In genomic region chr10:64080071-64080470, GRCh38 we compare ENCODE assay signal across 28 cellular contexts.
"Had no signal": no experiment of that assay in that cellular context is flagged by ENCODE, and none has a peak within 500 bp of the region (broad histone marks: within the 10 kb centered on the region; RNA-seq: fewer than 3 reads in every experiment).

No MANE protein-coding gene starts in this region.

- H3K4me1 ChIP-seq: esophagus squamous epithelium, gastrocnemius medialis, heart right ventricle, left lung, lower lobe of right lung had no signal

- H3K27me3 ChIP-seq: heart right ventricle, left lung had no signal

- H3K27ac Mint-ChIP-seq: dendritic cell treated with granulocyte-macrophage colony-stimulating factor and Interleukin-4, amounts not matched to agents 40 ng/mL and 50 ng/mL, for 4 days; effector memory CD8-positive, alpha-beta T cell; endodermal cell; mesothelial cell of epicardium; naive B cell; naive thymus-derived CD8-positive, alpha-beta T cell had no signal

- H3K27me3 Mint-ChIP-seq: dendritic cell treated with granulocyte-macrophage colony-stimulating factor and Interleukin-4, amounts not matched to agents 40 ng/mL and 50 ng/mL, for 4 days had no signal

- H3K4me1 Mint-ChIP-seq: endodermal cell; mesothelial cell of epicardium; naive B cell; naive thymus-derived CD8-positive, alpha-beta T cell had no signal

- ATAC-seq: effector memory CD8-positive, alpha-beta T cell; esophagus mucosa; gastrocnemius medialis; heart right ventricle; left cardiac atrium; left lung; left ventricle myocardium superior; lower lobe of right lung; naive thymus-derived CD8-positive, alpha-beta T cell had no signal

- H3K4me3 ChIP-seq: esophagus squamous epithelium, gastrocnemius medialis, heart right ventricle, left lung, lower lobe of right lung, mucosa of descending colon had no signal

- H3K9me3 Mint-ChIP-seq: dendritic cell treated with granulocyte-macrophage colony-stimulating factor and Interleukin-4, amounts not matched to agents 40 ng/mL and 50 ng/mL, for 4 days; effector memory CD8-positive, alpha-beta T cell; endodermal cell; mesothelial cell of epicardium; naive B cell; naive thymus-derived CD8-positive, alpha-beta T cell had no signal

- FAIRE-seq: endometrium, islet of Langerhans, keratinocyte had no signal

- H3K36me3 Mint-ChIP-seq: mesothelial cell of epicardium; naive B cell; naive thymus-derived CD8-positive, alpha-beta T cell had no signal

- DNase-seq: cortex of kidney; effector CD8-positive, alpha-beta T cell; effector memory CD8-positive, alpha-beta T cell; endodermal cell; erythroblast; esophagus squamous epithelium; foreskin fibroblast; foreskin melanocyte; gastrocnemius medialis; glutamatergic neuron; head of caudate nucleus; heart right ventricle; hippocampal formation; left cardiac atrium; left lung; left ventricle myocardium superior; lower lobe of right lung; mesenchymal stem cell; mucosa of descending colon; naive B cell; naive thymus-derived CD8-positive, alpha-beta T cell had no signal

- H3K9me3 ChIP-seq: esophagus squamous epithelium, gastrocnemius medialis, heart right ventricle, left lung, lower lobe of right lung, mucosa of descending colon had no signal

- H3K27ac ChIP-seq: epithelial cell of prostate, esophagus squamous epithelium, gastrocnemius medialis, heart right ventricle, left lung, lower lobe of right lung had no signal

- H3K36me3 ChIP-seq: esophagus squamous epithelium, gastrocnemius medialis, heart right ventricle, left lung, lower lobe of right lung had no signal

- H3K4me3 Mint-ChIP-seq: dendritic cell treated with granulocyte-macrophage colony-stimulating factor and Interleukin-4, amounts not matched to agents 40 ng/mL and 50 ng/mL, for 4 days; effector memory CD8-positive, alpha-beta T cell; endodermal cell; mesothelial cell of epicardium; naive B cell; naive thymus-derived CD8-positive, alpha-beta T cell had no signal
